18 cellular contexts compared by ENCODE assay signal in the genomic region with DNA sequence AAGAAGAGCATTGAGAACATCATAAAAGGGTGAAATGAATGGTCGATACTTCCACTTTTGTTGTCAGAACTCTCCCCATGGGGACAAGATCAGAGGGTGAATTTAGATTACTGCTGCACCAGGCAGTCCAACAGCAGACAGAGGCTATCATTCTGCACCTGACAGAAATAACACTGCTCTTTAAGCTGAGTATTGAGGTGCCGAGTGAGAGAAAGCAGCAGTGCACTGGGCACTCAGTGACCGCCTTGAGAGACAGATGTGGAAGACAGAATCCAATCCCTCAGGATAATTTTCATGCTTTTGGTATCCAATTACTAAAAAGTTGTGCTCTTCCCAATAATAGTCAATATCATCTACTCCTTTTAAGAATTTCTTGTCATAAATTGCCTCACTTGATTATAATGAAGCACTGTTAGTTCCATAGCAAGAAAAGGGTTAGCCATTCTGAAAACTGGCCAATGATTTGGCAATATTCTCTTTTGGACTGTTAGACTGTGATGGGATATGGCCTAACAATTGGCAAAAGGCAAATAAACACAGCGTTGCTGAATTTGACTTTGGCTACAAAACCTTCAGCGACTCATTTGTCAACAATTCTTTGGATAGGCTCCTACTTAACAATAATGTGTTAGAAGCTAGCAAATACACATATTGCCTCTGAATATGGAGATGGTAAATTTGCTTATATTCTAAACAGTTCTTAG. TPM values are rescaled to one million over a fixed set of nuclear protein-coding genes. Genes with fewer than 3 reads are reported as not detected.
DNase-seq lines count a peak whose midpoint lies in the region; ATAC-seq and TF ChIP-seq lines count a peak whose summit lies in the region.
"Had no signal": no experiment of that assay in that cellular context is flagged by ENCODE, and none has a peak within 500 bp of the region (broad histone marks: within the 10 kb centered on the region; RNA-seq: fewer than 3 reads in every experiment).

No MANE protein-coding gene starts in this region.

- TF ChIP-seq EP300 in transverse colon (IDR thresholded peaks at IDR 0.05; ENCODE audit: low read depth), result no peak

- H2BK12ac ChIP-seq in mesenchymal stem cell (ENCODE audit: low read length in 2 of 2), result no peak overlapping the region

- intact Hi-C loops in transverse colon (cut with DNase I; ENCODE audit: low total_unique reads), result no loop called here
- intact Hi-C loops in activated T-helper 1 cell treated with anti-CD3 and anti-CD28 coated beads, Interleukin-12 subunit alpha, Interleukin-12 subunit beta, Interleukin-2, Interleukin-4 antibody, amounts not matched to agents 30 ng/mL and 10 ng/mL and 1 ng/mL, durations not matched to agents 14 hours and 24 hours and 36 hours (cut with micrococcal nuclease), result no loop called here

- H3K36me3 Mint-ChIP-seq in HFFc6 (ENCODE audit: low read depth), result peaks cover 47% of the 10 kb centered on the region
- H3K36me3 Mint-ChIP-seq in activated T-helper 1 cell treated with anti-CD3 and anti-CD28 coated beads, Interleukin-12 subunit alpha, Interleukin-12 subunit beta, Interleukin-2, Interleukin-4 antibody, amounts not matched to agents 30 ng/mL and 10 ng/mL and 1 ng/mL, durations not matched to agents 14 hours and 24 hours and 36 hours (ENCODE audit: low read depth), result no peaks in the 10 kb centered on the region
- H3K36me3 Mint-ChIP-seq: activated naive CD4-positive, alpha-beta T cell treated with anti-CD3 and anti-CD28 coated beads, Interleukin-2, amount 10 ng/mL, durations not matched to agents 7 days and 5 days; CD8-positive, alpha-beta T cell; stimulated activated naive B cell treated with anti-CD40 and anti-IgM and Interleukin-4, amounts not matched to agents 10 μg/mL and 1 μg/mL and 100 μg/mL, for 72 hours had no signal

- DNase-seq in HFFc6, result peak; percentile 43
- DNase-seq in fibroblast of lung (ENCODE audit: low read depth in 2 of 2), result peak; percentile 40 to 93
- DNase-seq in mesenchymal stem cell, result no peak
- DNase-seq in transverse colon, result no peak
- DNase-seq in HT-29 (ENCODE audit: low spot score), result no peak
- no peak for DNase-seq in stimulated activated naive CD8-positive, alpha-beta T cell treated with anti-CD3 and anti-CD28 coated beads, Interleukin-15, amount 100 ng/mL, for 72 hours
- no peak for DNase-seq in C1 segment of cervical spinal cord (lab: John Stamatoyannopoulos, UW)
- no peak for DNase-seq in activated T-helper 1 cell treated with anti-CD3 and anti-CD28 coated beads, Interleukin-12 subunit alpha, Interleukin-12 subunit beta, Interleukin-2, Interleukin-4 antibody, amounts not matched to agents 30 ng/mL and 10 ng/mL and 1 ng/mL, durations not matched to agents 14 hours and 24 hours and 36 hours (ENCODE audit: low spot score)
- DNase-seq: activated naive CD4-positive, alpha-beta T cell treated with anti-CD3 and anti-CD28 coated beads, Interleukin-2, amount 10 ng/mL, durations not matched to agents 7 days and 5 days; CD8-positive, alpha-beta T cell; H9; NCI-H2081; SJCRH30; stimulated activated CD4-positive, alpha-beta T cell treated with anti-CD3 and anti-CD28 coated beads, Interleukin-4, amount 100 ng/mL, for 4 hours; stimulated activated naive B cell treated with anti-CD40 and anti-IgM and Interleukin-4, amounts not matched to agents 10 μg/mL and 1 μg/mL and 100 μg/mL, for 72 hours had no signal

- no peak overlapping the region for H2BK120ac ChIP-seq in mesenchymal stem cell (ENCODE audit: low read depth, low read length)

- TF ChIP-seq CTCF in HFFc6 (IDR thresholded peaks at IDR 0.05) (no peak), fibroblast of lung (conservative IDR thresholded peaks at IDR 0.05 in 1 of 2, IDR thresholded peaks at IDR 0.05 in 1 of 2; ENCODE audit: low read depth in 1 of 2, low read length in 2 of 2) (no peak), transverse colon (IDR thresholded peaks at IDR 0.05) (no peak)

- no peak overlapping the region for H4K91ac ChIP-seq in mesenchymal stem cell (ENCODE audit: low read length)

- H3K79me1 ChIP-seq in mesenchymal stem cell (replicated peaks; ENCODE audit: low read length, poor library complexity, severe bottlenecking), result no peaks in the 10 kb centered on the region

- ATAC-seq in stimulated activated naive CD8-positive, alpha-beta T cell treated with anti-CD3 and anti-CD28 coated beads, Interleukin-15, amount 100 ng/mL, for 72 hours, result no peak
- ATAC-seq: CD8-positive, alpha-beta T cell; stimulated activated naive B cell treated with anti-CD40 and anti-IgM and Interleukin-4, amounts not matched to agents 10 μg/mL and 1 μg/mL and 100 μg/mL, for 72 hours had no signal

- no peaks in the 10 kb centered on the region for H3K27me3 Mint-ChIP-seq in HFFc6 (ENCODE audit: insufficient read depth)
- H3K27me3 Mint-ChIP-seq in stimulated activated naive CD8-positive, alpha-beta T cell treated with anti-CD3 and anti-CD28 coated beads, Interleukin-15, amount 100 ng/mL, for 72 hours, result peaks cover 12% of the 10 kb centered on the region
- H3K27me3 Mint-ChIP-seq in activated T-helper 1 cell treated with anti-CD3 and anti-CD28 coated beads, Interleukin-12 subunit alpha, Interleukin-12 subunit beta, Interleukin-2, Interleukin-4 antibody, amounts not matched to agents 30 ng/mL and 10 ng/mL and 1 ng/mL, durations not matched to agents 14 hours and 24 hours and 36 hours (ENCODE audit: insufficient read depth), result peaks cover 12% of the 10 kb centered on the region
- H3K27me3 Mint-ChIP-seq: activated naive CD4-positive, alpha-beta T cell treated with anti-CD3 and anti-CD28 coated beads, Interleukin-2, amount 10 ng/mL, durations not matched to agents 7 days and 5 days; stimulated activated naive B cell treated with anti-CD40 and anti-IgM and Interleukin-4, amounts not matched to agents 10 μg/mL and 1 μg/mL and 100 μg/mL, for 72 hours had no signal

- no peak overlapping the region for H2AK5ac ChIP-seq in mesenchymal stem cell (ENCODE audit: low read length, severe bottlenecking)

- no peak overlapping the region for H2BK15ac ChIP-seq in mesenchymal stem cell (ENCODE audit: low read depth, poor library complexity, severe bottlenecking)

- peaks cover 69% of the 10 kb centered on the region for H3K79me2 ChIP-seq in fibroblast of lung (ENCODE audit: control insufficient read depth, insufficient read depth, low read length)

- no peak overlapping the region for H3K27ac Mint-ChIP-seq in HFFc6
- H3K27ac Mint-ChIP-seq in stimulated activated naive CD8-positive, alpha-beta T cell treated with anti-CD3 and anti-CD28 coated beads, Interleukin-15, amount 100 ng/mL, for 72 hours, result no peak overlapping the region
- H3K27ac Mint-ChIP-seq in activated T-helper 1 cell treated with anti-CD3 and anti-CD28 coated beads, Interleukin-12 subunit alpha, Interleukin-12 subunit beta, Interleukin-2, Interleukin-4 antibody, amounts not matched to agents 30 ng/mL and 10 ng/mL and 1 ng/mL, durations not matched to agents 14 hours and 24 hours and 36 hours, result no peak overlapping the region
- H3K27ac Mint-ChIP-seq: activated naive CD4-positive, alpha-beta T cell treated with anti-CD3 and anti-CD28 coated beads, Interleukin-2, amount 10 ng/mL, durations not matched to agents 7 days and 5 days; CD8-positive, alpha-beta T cell; H9; stimulated activated naive B cell treated with anti-CD40 and anti-IgM and Interleukin-4, amounts not matched to agents 10 μg/mL and 1 μg/mL and 100 μg/mL, for 72 hours had no signal

- H4K20me1 ChIP-seq in fibroblast of lung (ENCODE audit: control insufficient read depth, extremely low read depth, insufficient read depth, low read length), result no peaks in the 10 kb centered on the region

- H2AFZ ChIP-seq in fibroblast of lung (ENCODE audit: low read length) (no peak overlapping the region), mesenchymal stem cell (ENCODE audit: low read depth, low read length) (no peak overlapping the region)

- H3K4me2 ChIP-seq in fibroblast of lung (ENCODE audit: extremely low read depth, insufficient read depth, low read length) (peak overlapping the region; percentile 1), mesenchymal stem cell (ENCODE audit: low read length, poor library complexity, severe bottlenecking) (no peak overlapping the region)

- H3K9ac ChIP-seq in fibroblast of lung (ENCODE audit: insufficient read depth, low read length), result no peak overlapping the region
- H3K9ac ChIP-seq in mesenchymal stem cell (ENCODE audit: low read length), result peak overlapping the region; percentile 100

- no peak overlapping the region for H3K18ac ChIP-seq in mesenchymal stem cell (ENCODE audit: low read depth in 1 of 2, low read length in 2 of 2)

- no peak overlapping the region for H3K4ac ChIP-seq in mesenchymal stem cell (ENCODE audit: low read depth in 1 of 2, low read length in 2 of 2)

- no peak for TF ChIP-seq POLR2A in transverse colon (IDR thresholded peaks at IDR 0.05)

- peak overlapping the region; percentile 0 for H4K8ac ChIP-seq in mesenchymal stem cell (ENCODE audit: low read length)

- H3K27ac ChIP-seq in fibroblast of lung (ENCODE audit: insufficient read depth, low read length), result peak overlapping the region; percentile 2
- no peak overlapping the region for H3K27ac ChIP-seq in mesenchymal stem cell (ENCODE audit: low read length, poor library complexity, severe bottlenecking)
- peak overlapping the region; percentile 42 to 80 (median 72) for H3K27ac ChIP-seq in transverse colon
- H3K27ac ChIP-seq: HL-60, SJCRH30 had no signal

- WGBS in mesenchymal stem cell, result 83% methylated on average over 4 of the region's 5 CpGs
- 63% methylated on average over 4 to 5 of the region's 5 CpGs for WGBS in transverse colon (ENCODE audit: low coverage in 1 of 2), 2 donors

- H3K36me3 ChIP-seq in fibroblast of lung (ENCODE audit: control insufficient read depth, insufficient read depth, low read length) (no peaks in the 10 kb centered on the region), mesenchymal stem cell (ENCODE audit: control insufficient read depth in 1 of 2, insufficient read depth in 2 of 2, low read depth in 1 of 2, low read length in 2 of 2) (peaks cover 0 to 95% of the 10 kb centered on the region in 2 experiments), transverse colon (no peaks in the 10 kb centered on the region)

- peak overlapping the region; percentile 35; the same call in 1 of the 2 replicates for H3K4me3 Mint-ChIP-seq in HFFc6
- no peak overlapping the region for H3K4me3 Mint-ChIP-seq in stimulated activated naive CD8-positive, alpha-beta T cell treated with anti-CD3 and anti-CD28 coated beads, Interleukin-15, amount 100 ng/mL, for 72 hours
- H3K4me3 Mint-ChIP-seq in activated T-helper 1 cell treated with anti-CD3 and anti-CD28 coated beads, Interleukin-12 subunit alpha, Interleukin-12 subunit beta, Interleukin-2, Interleukin-4 antibody, amounts not matched to agents 30 ng/mL and 10 ng/mL and 1 ng/mL, durations not matched to agents 14 hours and 24 hours and 36 hours, result no peak overlapping the region
- H3K4me3 Mint-ChIP-seq: activated naive CD4-positive, alpha-beta T cell treated with anti-CD3 and anti-CD28 coated beads, Interleukin-2, amount 10 ng/mL, durations not matched to agents 7 days and 5 days; CD8-positive, alpha-beta T cell; central memory CD8-positive, alpha-beta T cell; H9; stimulated activated naive B cell treated with anti-CD40 and anti-IgM and Interleukin-4, amounts not matched to agents 10 μg/mL and 1 μg/mL and 100 μg/mL, for 72 hours had no signal

- no peak overlapping the region for H3K14ac ChIP-seq in mesenchymal stem cell (ENCODE audit: low read length in 2 of 2)

- in situ Hi-C loops in transverse colon (cut with MboI; ENCODE audit: low pct_ligation_motif_present in 1 of 4, low pct_unique_long_range_greater_than_20kb in 1 of 4, low sequenced_read_pairs in 3 of 4), result loop anchor here in 2 of 4 donors (10.0 kb wide), 2 partner anchors 184 to 564 kb away; no protein-coding TSS in a partner anchor

- H2BK5ac ChIP-seq in mesenchymal stem cell (ENCODE audit: low read depth, low read length, poor library complexity, severe bottlenecking), result no peak overlapping the region

- peak overlapping the region in 2 of 4 experiments; percentile 73 to 93 for H3K4me3 ChIP-seq in fibroblast of lung (replicated peaks in 1 of 4; ENCODE audit: control extremely low read depth in 1 of 4, insufficient read depth in 1 of 4, low read depth in 3 of 4, low read length in 4 of 4)
- H3K4me3 ChIP-seq in mesenchymal stem cell (ENCODE audit: insufficient read depth in 1 of 2, low read depth in 1 of 2, low read length in 2 of 2), result peak overlapping the region in 1 of 2 experiments; percentile 84
- H3K4me3 ChIP-seq in transverse colon, result peak overlapping the region in 1 of 4 donors; percentile 43
- H3K4me3 ChIP-seq: SJCRH30 had no signal

- no peaks in the 10 kb centered on the region for H3K9me3 ChIP-seq in fibroblast of lung (ENCODE audit: control insufficient read depth, insufficient read depth, low read depth, low read length)
- no peaks in the 10 kb centered on the region for H3K9me3 ChIP-seq in mesenchymal stem cell (ENCODE audit: control insufficient read depth, low read length)
- no peaks in the 10 kb centered on the region for H3K9me3 ChIP-seq in transverse colon
- H3K9me3 ChIP-seq: SJCRH30 had no signal

- H3K27me3 ChIP-seq in fibroblast of lung (ENCODE audit: control insufficient read depth, insufficient read depth, low read length) (no peaks in the 10 kb centered on the region), mesenchymal stem cell (ENCODE audit: control insufficient read depth in 1 of 2, insufficient read depth in 1 of 2, low read length in 2 of 2) (no peaks in the 10 kb centered on the region), transverse colon (no peaks in the 10 kb centered on the region)
- H3K27me3 ChIP-seq: SJCRH30 had no signal

- H3K4me1 ChIP-seq in fibroblast of lung (ENCODE audit: control insufficient read depth, extremely low read depth, insufficient read depth, low read length) (peaks cover 8% of the 10 kb centered on the region), mesenchymal stem cell (ENCODE audit: control insufficient read depth, insufficient read depth, low read depth, low read length) (no peaks in the 10 kb centered on the region), transverse colon (peaks cover 0 to 4% (median 0%) of the 10 kb centered on the region in 4 donors)

- peaks cover 59% of the 10 kb centered on the region for H3K4me1 Mint-ChIP-seq in HFFc6 (ENCODE audit: low read depth)
- no peaks in the 10 kb centered on the region for H3K4me1 Mint-ChIP-seq in stimulated activated naive CD8-positive, alpha-beta T cell treated with anti-CD3 and anti-CD28 coated beads, Interleukin-15, amount 100 ng/mL, for 72 hours
- no peaks in the 10 kb centered on the region for H3K4me1 Mint-ChIP-seq in activated T-helper 1 cell treated with anti-CD3 and anti-CD28 coated beads, Interleukin-12 subunit alpha, Interleukin-12 subunit beta, Interleukin-2, Interleukin-4 antibody, amounts not matched to agents 30 ng/mL and 10 ng/mL and 1 ng/mL, durations not matched to agents 14 hours and 24 hours and 36 hours (ENCODE audit: low read depth)
- H3K4me1 Mint-ChIP-seq: activated naive CD4-positive, alpha-beta T cell treated with anti-CD3 and anti-CD28 coated beads, Interleukin-2, amount 10 ng/mL, durations not matched to agents 7 days and 5 days; central memory CD8-positive, alpha-beta T cell; H9; stimulated activated naive B cell treated with anti-CD40 and anti-IgM and Interleukin-4, amounts not matched to agents 10 μg/mL and 1 μg/mL and 100 μg/mL, for 72 hours had no signal

- H3K9me3 Mint-ChIP-seq in HFFc6, result no peaks in the 10 kb centered on the region; the same call in 1 of the 2 replicates
- no peaks in the 10 kb centered on the region for H3K9me3 Mint-ChIP-seq in stimulated activated naive CD8-positive, alpha-beta T cell treated with anti-CD3 and anti-CD28 coated beads, Interleukin-15, amount 100 ng/mL, for 72 hours
- H3K9me3 Mint-ChIP-seq in activated T-helper 1 cell treated with anti-CD3 and anti-CD28 coated beads, Interleukin-12 subunit alpha, Interleukin-12 subunit beta, Interleukin-2, Interleukin-4 antibody, amounts not matched to agents 30 ng/mL and 10 ng/mL and 1 ng/mL, durations not matched to agents 14 hours and 24 hours and 36 hours, result no peaks in the 10 kb centered on the region
- H3K9me3 Mint-ChIP-seq: activated naive CD4-positive, alpha-beta T cell treated with anti-CD3 and anti-CD28 coated beads, Interleukin-2, amount 10 ng/mL, durations not matched to agents 7 days and 5 days; CD8-positive, alpha-beta T cell; central memory CD8-positive, alpha-beta T cell; H9; stimulated activated naive B cell treated with anti-CD40 and anti-IgM and Interleukin-4, amounts not matched to agents 10 μg/mL and 1 μg/mL and 100 μg/mL, for 72 hours had no signal

- no peak overlapping the region for H3K23ac ChIP-seq in mesenchymal stem cell (ENCODE audit: low read length in 2 of 2)

RNA-seq across cellular contexts. Expression of gene FGF7, which starts 5.5 kb away (rescaled TPM):
- total RNA-seq in HFFc6 (2021; fragmentation: NEBNext Ultra II Directional; extraction: Animal tissue kit (Norgen Biotek cat#: 25700)), result 10 to 100 TPM; 12.1 to 59.8 (median 52.2) TPM
- 488 and 527 TPM in 2 replicates for total RNA-seq in fibroblast of lung
- 61.5 and 165 TPM in 2 replicates for polyA plus RNA-seq in fibroblast of lung
- polyA plus RNA-seq in fibroblast of lung (2012), result 45.8 and 112 TPM in 2 replicates
- polyA minus RNA-seq in fibroblast of lung (ENCODE audit: low replicate concordance), result 9.9 and 15.0 TPM in 2 replicates
- 30.7 TPM for polyA plus RNA-seq in mesenchymal stem cell (2013, experiment 1 of 2)
- 30.1 TPM for polyA plus RNA-seq in mesenchymal stem cell (2013, experiment 2 of 2)
- 10 to 100 TPM; 11.2 to 18.6 (median 17.9) TPM for total RNA-seq in transverse colon
- not detected in 2 replicates for total RNA-seq in HT-29 (2014; rRNA removed; shearing (Covaris generic))
- total RNA-seq in activated T-helper 1 cell treated with anti-CD3 and anti-CD28 coated beads, Interleukin-12 subunit alpha, Interleukin-12 subunit beta, Interleukin-2, Interleukin-4 antibody, amounts not matched to agents 30 ng/mL and 10 ng/mL and 1 ng/mL, durations not matched to agents 14 hours and 24 hours and 36 hours, result not detected in 2 replicates
- total RNA-seq: CD8-positive, alpha-beta T cell; G401; H9 had no signal

Comparison
In these comparisons a context has a peak if more than half of its experiments do, and no peak if none do; other contexts are left out.
1. DNase-seq: peak in HFFc6 (single experiment) and fibroblast of lung (2 of 2); none in mesenchymal stem cell (single experiment), transverse colon (single experiment), HT-29 (single experiment), stimulated activated naive CD8-positive, alpha-beta T cell treated with anti-CD3 and anti-CD28 coated beads, Interleukin-15, amount 100 ng/mL, for 72 hours (0 of 2), C1 segment of cervical spinal cord (0 of 14) and activated T-helper 1 cell treated with anti-CD3 and anti-CD28 coated beads, Interleukin-12 subunit alpha, Interleukin-12 subunit beta, Interleukin-2, Interleukin-4 antibody, amounts not matched to agents 30 ng/mL and 10 ng/mL and 1 ng/mL, durations not matched to agents 14 hours and 24 hours and 36 hours (single experiment).
2. RNA of gene FGF7, which starts 5.5 kb away (total RNA-seq): 488 to 527 TPM in fibroblast of lung, 12.1 to 59.8 TPM in HFFc6 and 11.2 to 18.6 TPM in transverse colon; not detected in HT-29 and not detected in activated T-helper 1 cell treated with anti-CD3 and anti-CD28 coated beads, Interleukin-12 subunit alpha, Interleukin-12 subunit beta, Interleukin-2, Interleukin-4 antibody, amounts not matched to agents 30 ng/mL and 10 ng/mL and 1 ng/mL, durations not matched to agents 14 hours and 24 hours and 36 hours; every median in the first group is over 10 times any median in the second.